ENCODE assay signal across 17 cellular contexts in the genomic region with DNA sequence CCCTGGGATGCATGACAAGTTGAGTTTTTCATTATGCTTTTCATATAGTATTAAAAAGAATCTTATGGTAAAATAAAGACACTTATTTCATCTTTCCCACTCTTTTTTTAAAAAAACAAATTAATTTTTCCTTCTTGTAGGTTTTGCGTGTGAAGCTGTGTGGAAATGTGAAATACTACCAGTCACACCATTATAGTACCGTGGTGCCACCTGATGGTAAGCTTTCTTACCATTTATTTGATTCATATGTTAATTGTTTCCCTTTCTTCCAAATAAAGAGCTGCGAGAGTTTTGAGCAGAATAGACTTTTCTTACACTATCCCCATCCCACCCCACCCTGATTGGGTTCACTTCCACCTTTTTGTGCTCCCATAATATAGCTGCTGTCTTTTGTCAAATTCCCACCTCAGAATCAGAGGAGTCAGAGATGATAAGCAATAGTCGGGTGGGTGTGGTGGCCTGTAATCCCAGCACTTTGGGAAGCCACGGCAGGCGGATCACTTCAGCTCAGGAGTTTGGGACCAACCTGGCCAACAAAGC. TPM values are rescaled to one million over a fixed set of nuclear protein-coding genes. Genes with fewer than 3 reads are reported as not detected.
DNase-seq lines count a peak whose midpoint lies in the region; ATAC-seq, FAIRE-seq and TF ChIP-seq lines count a peak whose summit lies in the region.
"Had no signal": no experiment of that assay in that cellular context is flagged by ENCODE, and none has a peak within 500 bp of the region (broad histone marks: within the 10 kb centered on the region; RNA-seq: fewer than 3 reads in every experiment).

No MANE protein-coding gene starts in this region.

- H3K36me3 Mint-ChIP-seq in activated naive CD8-positive, alpha-beta T cell: peaks cover 2% of the 10 kb centered on the region
- H3K36me3 Mint-ChIP-seq in activated naive CD8-positive, alpha-beta T cell treated with anti-CD3 and anti-CD28 coated beads, Interleukin-2, amount 50 U/mL, for 24 hours (ENCODE audit: low read depth): no peaks in the 10 kb centered on the region

- FAIRE-seq in endothelial cell of umbilical vein (lab: Jason Lieb, UNC): no peak

- H3K4me2 ChIP-seq in OCI-LY1 (ENCODE audit: low read length): no peak overlapping the region
- H3K4me2 ChIP-seq in endothelial cell of umbilical vein (ENCODE audit: insufficient read depth, low read length): no peak overlapping the region

- no peaks in the 10 kb centered on the region for H3K27me3 ChIP-seq in OCI-LY1 (ENCODE audit: insufficient read depth, low read length)
- no peaks in the 10 kb centered on the region for H3K27me3 ChIP-seq in endothelial cell of umbilical vein (ENCODE audit: control insufficient read depth in 2 of 2, insufficient read depth in 2 of 2, low read length in 2 of 2)
- H3K27me3 ChIP-seq: BE2C, esophagus muscularis mucosa had no signal

- H3K9me3 Mint-ChIP-seq in activated naive CD8-positive, alpha-beta T cell (ENCODE audit: low read depth): no peaks in the 10 kb centered on the region
- H3K9me3 Mint-ChIP-seq in activated naive CD8-positive, alpha-beta T cell treated with anti-CD3 and anti-CD28 coated beads, Interleukin-2, amount 50 U/mL, for 24 hours: no peaks in the 10 kb centered on the region

- no peak for DNase-seq in activated naive CD8-positive, alpha-beta T cell treated with anti-CD3 and anti-CD28 coated beads, Interleukin-2, amount 50 U/mL, for 24 hours
- DNase-seq in endothelial cell of umbilical vein (ENCODE audit: low read depth, low spot score) (peak; percentile 45), putamen (ENCODE audit: low spot score) (peak; percentile 1), amniotic stem cell (lab: John Stamatoyannopoulos, UW) (no peak)
- DNase-seq: activated T-cell treated with anti-CD3 and anti-CD28 coated beads, Interleukin-2, amount 50 U/mL, for 48 hours; BE2C; GDM1; mucosa of descending colon; NCI-H1436 treated with DMSO at 0.1 percent for 48 hours; NCI-H774; stimulated activated CD4-positive, alpha-beta T cell treated with anti-CD3 and anti-CD28 coated beads, Interleukin-2, amount 100 ng/mL, for 24 hours had no signal

- no peaks in the 10 kb centered on the region for H3K9me3 ChIP-seq in OCI-LY1 (ENCODE audit: low read length)
- no peaks in the 10 kb centered on the region for H3K9me3 ChIP-seq in endothelial cell of umbilical vein (replicated peaks; ENCODE audit: control insufficient read depth, insufficient read depth, low read length)
- H3K9me3 ChIP-seq: BE2C, esophagus muscularis mucosa, mucosa of descending colon had no signal

- no peaks in the 10 kb centered on the region for H4K20me1 ChIP-seq in OCI-LY1 (ENCODE audit: insufficient read depth, low read length)
- H4K20me1 ChIP-seq in endothelial cell of umbilical vein (replicated peaks; ENCODE audit: control insufficient read depth, extremely low read depth, insufficient read depth, low read length): no peaks in the 10 kb centered on the region

- H3K9me1 ChIP-seq in endothelial cell of umbilical vein (replicated peaks; ENCODE audit: control insufficient read depth, extremely low read depth, insufficient read depth, low read length): no peaks in the 10 kb centered on the region

- POLR2A ChIA-PET in endothelial cell of umbilical vein (lab: Charles Lee): no interaction called here

- H3K4me1 Mint-ChIP-seq in activated naive CD8-positive, alpha-beta T cell (ENCODE audit: low read depth): peaks cover 62% of the 10 kb centered on the region
- peaks cover 31% of the 10 kb centered on the region for H3K4me1 Mint-ChIP-seq in activated naive CD8-positive, alpha-beta T cell treated with anti-CD3 and anti-CD28 coated beads, Interleukin-2, amount 50 U/mL, for 24 hours

- H3K4me1 ChIP-seq in OCI-LY1 (ENCODE audit: insufficient read depth, low read length, severe bottlenecking): no peaks in the 10 kb centered on the region
- no peaks in the 10 kb centered on the region for H3K4me1 ChIP-seq in endothelial cell of umbilical vein (ENCODE audit: control insufficient read depth, extremely low read depth, insufficient read depth, low read length)
- H3K4me1 ChIP-seq: BE2C, esophagus muscularis mucosa had no signal

- BruUV-seq in endothelial cell of umbilical vein (replicated peaks; lab: Mats Ljungman, UMichigan): no TSS peak

- no peak overlapping the region for H3K27ac ChIP-seq in OCI-LY1 (ENCODE audit: low read depth, low read length, poor library complexity, severe bottlenecking)
- no peak overlapping the region for H3K27ac ChIP-seq in endothelial cell of umbilical vein (ENCODE audit: insufficient read depth, low read depth, low read length)
- H3K27ac ChIP-seq: esophagus muscularis mucosa, SK-N-MC had no signal

- peak overlapping the region; percentile 83 for H3K27ac Mint-ChIP-seq in activated naive CD8-positive, alpha-beta T cell
- no peak overlapping the region for H3K27ac Mint-ChIP-seq in activated naive CD8-positive, alpha-beta T cell treated with anti-CD3 and anti-CD28 coated beads, Interleukin-2, amount 50 U/mL, for 24 hours

- H2AFZ ChIP-seq in OCI-LY1 (ENCODE audit: low read length): no peak overlapping the region
- H2AFZ ChIP-seq in endothelial cell of umbilical vein (ENCODE audit: low read depth, low read length): no peak overlapping the region

- TF ChIP-seq CTCF in OCI-LY1 (IDR thresholded peaks at IDR 0.05; ENCODE audit: low read length) (peak; percentile 17; the same call in 1 of the 2 replicates), endothelial cell of umbilical vein (IDR thresholded peaks at IDR 0.05; ENCODE audit: extremely low read depth in 1 of 2, insufficient read depth in 1 of 2, low read depth in 1 of 2, low read length in 2 of 2) (no peak)

- H3K4me3 Mint-ChIP-seq in activated naive CD8-positive, alpha-beta T cell: no peak overlapping the region
- no peak overlapping the region for H3K4me3 Mint-ChIP-seq in activated naive CD8-positive, alpha-beta T cell treated with anti-CD3 and anti-CD28 coated beads, Interleukin-2, amount 50 U/mL, for 24 hours

- H3F3A ChIP-seq in OCI-LY1 (ENCODE audit: insufficient read depth, low read length): no peaks in the 10 kb centered on the region

- H3K36me3 ChIP-seq in OCI-LY1 (ENCODE audit: insufficient read depth, low read length): peaks cover 25% of the 10 kb centered on the region
- H3K36me3 ChIP-seq in endothelial cell of umbilical vein (ENCODE audit: control insufficient read depth in 2 of 2, extremely low read depth in 1 of 2, insufficient read depth in 2 of 2, low read length in 2 of 2): no peaks in the 10 kb centered on the region
- H3K36me3 ChIP-seq: BE2C, esophagus muscularis mucosa had no signal

- no peaks in the 10 kb centered on the region for H3K9me2 ChIP-seq in OCI-LY1 (ENCODE audit: low read depth, low read length)

- CTCF ChIA-PET in endothelial cell of umbilical vein (lab: Charles Lee): interaction anchor here (0.7 to 2.3 kb wide), 25 partner anchors 23 to 319 kb away, joined by 3 to 38 read pairs (median 5); partner anchors contain the start of genes MCUB and SEC24B

- H3K79me2 ChIP-seq in OCI-LY1 (ENCODE audit: insufficient read depth, low read length) (peaks cover 5% of the 10 kb centered on the region; the same call in 1 of the 2 replicates), endothelial cell of umbilical vein (ENCODE audit: control insufficient read depth, insufficient read depth, low read length) (no peaks in the 10 kb centered on the region)

- dilution Hi-C loops in endothelial cell of umbilical vein (cut with MboI; ENCODE audit: extremely low pct_ligation_motif_present, low sequenced_read_pairs): no loop called here

- H3K9ac ChIP-seq in OCI-LY1 (ENCODE audit: low read length): no peak overlapping the region
- H3K9ac ChIP-seq in endothelial cell of umbilical vein (replicated peaks; ENCODE audit: extremely low read depth, insufficient read depth, low read length): no peak overlapping the region

- H3K27me3 Mint-ChIP-seq in activated naive CD8-positive, alpha-beta T cell: no peaks in the 10 kb centered on the region
- H3K27me3 Mint-ChIP-seq in activated naive CD8-positive, alpha-beta T cell treated with anti-CD3 and anti-CD28 coated beads, Interleukin-2, amount 50 U/mL, for 24 hours: no peaks in the 10 kb centered on the region

- intact Hi-C loops in endothelial cell of umbilical vein (cut with micrococcal nuclease): loop anchor here (1.0 to 2.0 kb wide), 2 partner anchors 37 to 232 kb away; no protein-coding TSS in a partner anchor

- ATAC-seq in activated naive CD8-positive, alpha-beta T cell treated with anti-CD3 and anti-CD28 coated beads, Interleukin-2, amount 50 U/mL, for 24 hours: no peak
- ATAC-seq in HG02884 (IDR thresholded peaks at IDR 0.05; ENCODE audit: unreplicated experiment): no peak
- no peak for ATAC-seq in HG02938 (IDR thresholded peaks at IDR 0.05; ENCODE audit: unreplicated experiment)
- ATAC-seq: mucosa of descending colon had no signal

- H3K4me3 ChIP-seq in OCI-LY1 (ENCODE audit: low read depth, low read length, poor library complexity, severe bottlenecking) (no peak overlapping the region), endothelial cell of umbilical vein (replicated peaks in 1 of 3; ENCODE audit: insufficient read depth in 1 of 3, low read depth in 1 of 3, low read length in 3 of 3) (no peak overlapping the region)
- H3K4me3 ChIP-seq: esophagus muscularis mucosa, mucosa of descending colon, SK-N-MC had no signal

- TF ChIP-seq POLR2A in endothelial cell of umbilical vein (IDR thresholded peaks at IDR 0.05; ENCODE audit: low read depth, low read length): no peak

TF ChIP-seq in endothelial cell of umbilical vein, 7 proteins besides CTCF, POLR2A, EP300 and RAD21 (continues in another document):
- TF ChIP-seq, protein P1, sequence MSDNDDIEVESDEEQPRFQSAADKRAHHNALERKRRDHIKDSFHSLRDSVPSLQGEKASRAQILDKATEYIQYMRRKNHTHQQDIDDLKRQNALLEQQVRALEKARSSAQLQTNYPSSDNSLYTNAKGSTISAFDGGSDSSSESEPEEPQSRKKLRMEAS (IDR thresholded peaks at IDR 0.05; ENCODE audit: insufficient read depth, insufficient read length): no peak
- no peak for TF ChIP-seq POLR2AphosphoS5 (IDR thresholded peaks at IDR 0.05; ENCODE audit: insufficient read depth, low read depth, low read length)
- no peak for TF ChIP-seq GATA2 (IDR thresholded peaks at IDR 0.05; ENCODE audit: insufficient read depth, insufficient read length, low read depth, low read length)
- TF ChIP-seq JUN (IDR thresholded peaks at IDR 0.05; ENCODE audit: borderline replicate concordance, insufficient read depth, insufficient read length, low read depth): no peak
- TF ChIP-seq FOS (IDR thresholded peaks at IDR 0.05; ENCODE audit: borderline replicate concordance, insufficient read depth, low read length): no peak
- no peak for TF ChIP-seq EZH2 (IDR thresholded peaks at IDR 0.05; ENCODE audit: borderline replicate concordance, low read depth, low read length, severe bottlenecking)

RNA-seq across cellular contexts. Expression of gene CASP6, which starts 44.3 kb away (rescaled TPM):
- 35.4 and 37.0 TPM in 2 replicates for total RNA-seq in endothelial cell of umbilical vein
- 44.9 and 52.1 TPM in 2 replicates for polyA plus RNA-seq in endothelial cell of umbilical vein
- polyA plus RNA-seq in endothelial cell of umbilical vein (2011; cell fraction: cytosol; rRNA removed): 49.9 and 51.5 TPM in 2 replicates
- polyA plus RNA-seq in endothelial cell of umbilical vein (2011; cell fraction: nucleus; rRNA removed): 21.7 and 24.4 TPM in 2 replicates
- polyA plus RNA-seq in endothelial cell of umbilical vein (2012): 33.6 and 54.0 TPM in 2 replicates
- polyA minus RNA-seq in endothelial cell of umbilical vein: 50.9 and 53.4 TPM in 2 replicates
- polyA minus RNA-seq in endothelial cell of umbilical vein (2011; cell fraction: cytosol; rRNA and poly(A)+ RNA removed): 11.3 TPM
- polyA minus RNA-seq in endothelial cell of umbilical vein (2011; cell fraction: nucleus; rRNA and poly(A)+ RNA removed): 12.1 and 13.6 TPM in 2 replicates

Comparison
In these comparisons a context has a peak if more than half of its experiments do, and no peak if none do; other contexts are left out.
1. DNase-seq: peak in endothelial cell of umbilical vein (single experiment) and putamen (single experiment); none in activated naive CD8-positive, alpha-beta T cell treated with anti-CD3 and anti-CD28 coated beads, Interleukin-2, amount 50 U/mL, for 24 hours (single experiment) and amniotic stem cell (single experiment).